ENCODE assay signal across 24 cellular contexts in genomic region chr9:100206899-100207298, GRCh38.
DNase-seq lines count a peak whose midpoint lies in the region; ATAC-seq and TF ChIP-seq lines count a peak whose summit lies in the region.
"Had no signal": no experiment of that assay in that cellular context is flagged by ENCODE, and none has a peak within 500 bp of the region (broad histone marks: within the 10 kb centered on the region; RNA-seq: fewer than 3 reads in every experiment).

No MANE protein-coding gene starts in this region.

- H3K27ac ChIP-seq in left ventricle myocardium inferior (replicated peaks) (peak overlapping the region; percentile 20), WERI-Rb-1 (no peak overlapping the region)
- H3K27ac ChIP-seq: gastroesophageal sphincter, neural progenitor cell, prostate gland had no signal

- no peak for ATAC-seq in stimulated activated memory B cell treated with anti-CD40 and anti-IgM and Interleukin-4, amounts not matched to agents 10 μg/mL and 1 μg/mL and 100 μg/mL, for 72 hours
- no peak for ATAC-seq in GM18498 (IDR thresholded peaks at IDR 0.05; ENCODE audit: unreplicated experiment)
- ATAC-seq: gastroesophageal sphincter, GM12878, left lobe of liver had no signal

- H3K9me3 Mint-ChIP-seq in stimulated activated memory B cell treated with anti-CD40 and anti-IgM and Interleukin-4, amounts not matched to agents 10 μg/mL and 1 μg/mL and 100 μg/mL, for 72 hours, result no peaks in the 10 kb centered on the region
- H3K9me3 Mint-ChIP-seq: brain; CD4-positive, alpha-beta T cell; neural progenitor cell had no signal

- no peaks in the 10 kb centered on the region for H3K36me3 Mint-ChIP-seq in stimulated activated memory B cell treated with anti-CD40 and anti-IgM and Interleukin-4, amounts not matched to agents 10 μg/mL and 1 μg/mL and 100 μg/mL, for 72 hours

- no peak overlapping the region for H3K27ac Mint-ChIP-seq in stimulated activated memory B cell treated with anti-CD40 and anti-IgM and Interleukin-4, amounts not matched to agents 10 μg/mL and 1 μg/mL and 100 μg/mL, for 72 hours
- H3K27ac Mint-ChIP-seq: activated naive CD8-positive, alpha-beta T cell; brain; CD4-positive, alpha-beta T cell; neural progenitor cell had no signal

- intact Hi-C loops in left ventricle myocardium inferior (cut with micrococcal nuclease), result no loop called here

- H3K9me3 ChIP-seq in left ventricle myocardium inferior (replicated peaks) (no peaks in the 10 kb centered on the region), WERI-Rb-1 (ENCODE audit: severe bottlenecking) (no peaks in the 10 kb centered on the region)
- H3K9me3 ChIP-seq: gastroesophageal sphincter, prostate gland had no signal

- H3K4me3 Mint-ChIP-seq in stimulated activated memory B cell treated with anti-CD40 and anti-IgM and Interleukin-4, amounts not matched to agents 10 μg/mL and 1 μg/mL and 100 μg/mL, for 72 hours, result no peak overlapping the region
- H3K4me3 Mint-ChIP-seq: activated naive CD8-positive, alpha-beta T cell; brain; CD4-positive, alpha-beta T cell; neural progenitor cell had no signal

- DNase-seq in AG10803 (ENCODE audit: low read depth) (peak; percentile 32), LHCN-M2 (ENCODE audit: low read depth) (peak; percentile 10), dermis blood vessel endothelial cell (peak; percentile 89), left ventricle myocardium inferior (no peak), SHP77 treated with DMSO at 0.1 percent for 48 hours (lab: John Stamatoyannopoulos, UW) (no peak), WERI-Rb-1 (no peak)
- DNase-seq: activated CD4-positive, alpha-beta T cell treated with anti-CD3 and anti-CD28 coated beads for 4 hours; CD4-positive, alpha-beta T cell; cortex of kidney; DMS153; KBM-7; NCI-H2029; NCI-H446 treated with DMSO at 0.1 percent for 48 hours; small intestine; stimulated activated naive CD4-positive, alpha-beta T cell treated with Interleukin-2 at 50 U/mL for 16 hours had no signal

- H3K4me1 Mint-ChIP-seq in stimulated activated memory B cell treated with anti-CD40 and anti-IgM and Interleukin-4, amounts not matched to agents 10 μg/mL and 1 μg/mL and 100 μg/mL, for 72 hours, result peaks cover 11% of the 10 kb centered on the region

- H3K27me3 Mint-ChIP-seq in stimulated activated memory B cell treated with anti-CD40 and anti-IgM and Interleukin-4, amounts not matched to agents 10 μg/mL and 1 μg/mL and 100 μg/mL, for 72 hours, result no peaks in the 10 kb centered on the region
- H3K27me3 Mint-ChIP-seq: activated naive CD8-positive, alpha-beta T cell; brain; CD4-positive, alpha-beta T cell had no signal

- H3K4me1 ChIP-seq in left ventricle myocardium inferior, result peaks cover 23% of the 10 kb centered on the region
- H3K4me1 ChIP-seq: neural progenitor cell, prostate gland had no signal

- no peaks in the 10 kb centered on the region for H3K27me3 ChIP-seq in left ventricle myocardium inferior (ENCODE audit: low read depth)
- H3K27me3 ChIP-seq in WERI-Rb-1 (ENCODE audit: insufficient read depth, low read depth, severe bottlenecking), result no peaks in the 10 kb centered on the region
- H3K27me3 ChIP-seq: gastroesophageal sphincter, neural progenitor cell had no signal

- H3K4me3 ChIP-seq in AG10803 (ENCODE audit: low read length) (no peak overlapping the region), left ventricle myocardium inferior (no peak overlapping the region), WERI-Rb-1 (ENCODE audit: low read depth, low read length) (no peak overlapping the region)
- H3K4me3 ChIP-seq: gastroesophageal sphincter, GM12878, neural progenitor cell, prostate gland had no signal

- no peaks in the 10 kb centered on the region for H3K36me3 ChIP-seq in left ventricle myocardium inferior
- H3K36me3 ChIP-seq in WERI-Rb-1, result no peaks in the 10 kb centered on the region
- H3K36me3 ChIP-seq: gastroesophageal sphincter, neural progenitor cell, prostate gland had no signal

- TF ChIP-seq CTCF in AG10803 (conservative IDR thresholded peaks at IDR 0.05; ENCODE audit: low read length), result no peak
- TF ChIP-seq CTCF in left ventricle myocardium inferior (IDR thresholded peaks at IDR 0.05; ENCODE audit: borderline replicate concordance), result no peak
- no peak for TF ChIP-seq CTCF in WERI-Rb-1 (IDR thresholded peaks at IDR 0.05; ENCODE audit: low read depth, low read length)

Comparison
In these comparisons a context has a peak if more than half of its experiments do, and no peak if none do; other contexts are left out.
1. DNase-seq: peak in AG10803 (single experiment), LHCN-M2 (single experiment) and dermis blood vessel endothelial cell (single experiment); none in left ventricle myocardium inferior (single experiment), SHP77 treated with DMSO at 0.1 percent for 48 hours (single experiment) and WERI-Rb-1 (single experiment).